1 cellular context compared by ENCODE assay signal in genomic region chrX:102787283-102787682, GRCh38.
TF ChIP-seq lines count a peak whose summit lies in the region.

No MANE protein-coding gene starts in this region.

TF ChIP-seq in H1, 55 proteins besides CTCF, POLR2A, EP300 and RAD21:
- TF ChIP-seq SP2 (IDR thresholded peaks at IDR 0.05; ENCODE audit: low read length) (no peak), BACH1 (IDR thresholded peaks at IDR 0.05; ENCODE audit: low read length) (peak; percentile 18; the same call in 1 of the 2 replicates), KDM4A (IDR thresholded peaks at IDR 0.05; ENCODE audit: low read depth, low read length, severe bottlenecking) (no peak), ATF3 (IDR thresholded peaks at IDR 0.05; ENCODE audit: insufficient read depth, low read depth, low read length) (no peak), USF2 (IDR thresholded peaks at IDR 0.05; ENCODE audit: low read length) (0 out of 2 replicates have a peak, but pooled peaks have one; percentile 45), FOSL1 (IDR thresholded peaks at IDR 0.05; ENCODE audit: insufficient read depth, low read depth, low read length) (no peak)
